In genomic region chr17:42453544-42453943, GRCh38 we compare ENCODE assay signal across 1 cellular context.
A peak's percentile ranks its signal among the peaks of the same experiment; 100 is the strongest.
TF ChIP-seq lines count a peak whose summit lies in the region.

No MANE protein-coding gene starts in this region.

TF ChIP-seq in GM12878, 131 proteins besides CTCF, POLR2A, EP300 and RAD21 (continued from another document):
- no peak for TF ChIP-seq IRF5 (IDR thresholded peaks at IDR 0.05; ENCODE audit: borderline replicate concordance)
- no peak for TF ChIP-seq ZNF207 (IDR thresholded peaks at IDR 0.05; ENCODE audit: borderline replicate concordance)
- peak; percentile 19; the same call in 1 of the 2 replicates for TF ChIP-seq MTA2 (IDR thresholded peaks at IDR 0.05; ENCODE audit: low read depth)
- no peak for TF ChIP-seq RB1 (IDR thresholded peaks at IDR 0.05; ENCODE audit: borderline replicate concordance)
- peak; percentile 47; the same call in 1 of the 2 replicates for TF ChIP-seq SPI1 (IDR thresholded peaks at IDR 0.05; ENCODE audit: borderline replicate concordance, insufficient read depth, low read depth, low read length)
